Comparison of ENCODE assay signal across 8 cellular contexts in genomic region chr1:42035205-42035829, GRCh38.
DNase-seq lines count a peak whose midpoint lies in the region; ATAC-seq, FAIRE-seq and TF ChIP-seq lines count a peak whose summit lies in the region.

No MANE protein-coding gene starts in this region.

- intact Hi-C loops in HepG2 (cut with micrococcal nuclease; ENCODE audit: unreplicated experiment): no loop called here

- H3K4me1 ChIP-seq in HepG2 (ENCODE audit: insufficient read depth, low read length): peaks cover 12% of the 10 kb centered on the region

- TF ChIP-seq RAD21 in HepG2 (CRISPR knock-in tag; IDR thresholded peaks at IDR 0.05): no peak

- H3K79me2 ChIP-seq in HepG2 (ENCODE audit: insufficient read depth, low read length): no peaks in the 10 kb centered on the region

- H4K20me1 ChIP-seq in HepG2 (ENCODE audit: insufficient read depth, low read length): no peaks in the 10 kb centered on the region

- CTCF ChIA-PET in HepG2 (lab: Yijun Ruan, JAX; ENCODE audit: low intra/inter-chr PET ratio, low total read pairs): no interaction called here

- H3K4me2 ChIP-seq in HepG2 (ENCODE audit: low read depth, low read length): peak overlapping the region; percentile 88

- peaks cover 2 to 30% of the 10 kb centered on the region in 2 experiments; a peak in 4 of 5 replicates for H3K27me3 ChIP-seq in HepG2 (ENCODE audit: control insufficient read depth in 1 of 2, insufficient read depth in 2 of 2, low read length in 2 of 2)

- POLR2A ChIA-PET in HepG2 (lab: Yijun Ruan, JAX): no interaction called here

- no peak overlapping the region for H3K9ac ChIP-seq in SK-N-MC (ENCODE audit: insufficient read length)
- no peak overlapping the region for H3K9ac ChIP-seq in HepG2 (ENCODE audit: insufficient read depth, low read depth, low read length)

- peak; percentile 28; the same call in 1 of the 2 replicates for TF ChIP-seq CTCF in HepG2 (CRISPR knock-in tag; IDR thresholded peaks at IDR 0.05)

- H3K9me3 ChIP-seq in KOPT-K1 (ENCODE audit: insufficient read depth, low read length, poor library complexity, severe bottlenecking) (no peaks in the 10 kb centered on the region), SK-N-MC (ENCODE audit: low read depth, low read length) (no peaks in the 10 kb centered on the region), HepG2 (ENCODE audit: low read length) (no peaks in the 10 kb centered on the region)

- TF ChIP-seq POLR2A in H54 (IDR thresholded peaks at IDR 0.05; ENCODE audit: low read depth, low read length) (no peak), HepG2 (IDR thresholded peaks at IDR 0.05; ENCODE audit: insufficient read depth in 1 of 2, low read depth in 2 of 2, low read length in 2 of 2) (no peak)

- H3K36me3 ChIP-seq in KOPT-K1 (ENCODE audit: insufficient read depth, low read length) (no peaks in the 10 kb centered on the region), SK-N-MC (ENCODE audit: insufficient read depth, low read length) (no peaks in the 10 kb centered on the region), HepG2 (replicated peaks in 1 of 2; ENCODE audit: control insufficient read depth in 1 of 2, insufficient read depth in 2 of 2, low read length in 2 of 2) (no peaks in the 10 kb centered on the region)

- peak overlapping the region; percentile 73 for H3K27ac ChIP-seq in KOPT-K1 (ENCODE audit: low read depth, low read length, poor library complexity, severe bottlenecking)
- H3K27ac ChIP-seq in SK-N-MC: no peak overlapping the region
- peak overlapping the region; percentile 34 for H3K27ac ChIP-seq in cingulate gyrus (ENCODE audit: low read depth, low read length)
- H3K27ac ChIP-seq in HepG2 (ENCODE audit: extremely low read length, insufficient read depth, low read length): no peak overlapping the region

- DNase-seq in activated gamma-delta T cell (lab: John Stamatoyannopoulos, UW) (peak; percentile 76), activated gamma-delta T cell treated with Interleukin-2 at 50 U/mL for 16 hours (no peak), H54 (ENCODE audit: insufficient read length, low spot score) (peak; percentile 82), SK-N-MC (ENCODE audit: low read depth, low spot score) (no peak), HepG2 (ENCODE audit: low spot score) (no peak)
- DNase-seq in stimulated activated CD4-positive, alpha-beta T cell treated with anti-CD3 and anti-CD28 coated beads, TNF-alpha, amount 100 ng/mL, for 24 hours (ENCODE audit: low read depth in 3 of 3): peak; percentile 17 to 48 (median 17)

- TF ChIP-seq EP300 in HepG2 (IDR thresholded peaks at IDR 0.05; ENCODE audit: low read depth in 2 of 2, low read length in 2 of 2) (no peak), HepG2 (CRISPR knock-in tag; IDR thresholded peaks at IDR 0.05; ENCODE audit: borderline replicate concordance) (no peak)

- ATAC-seq in HepG2: peak; percentile 71

- FAIRE-seq in H54 (lab: Jason Lieb, UNC): no peak
- FAIRE-seq in HepG2 (lab: Jason Lieb, UNC): no peak

- in situ Hi-C loops in HepG2 (cut with HindIII; ENCODE audit: extremely low pct_ligation_motif_present, low pct_unique_long_range_greater_than_20kb): no loop called here

- H3K4me3 ChIP-seq in SK-N-MC: peak overlapping the region; percentile 76
- H3K4me3 ChIP-seq in HepG2 (replicated peaks in 1 of 3; ENCODE audit: insufficient read depth in 1 of 3, low read depth in 2 of 3, low read length in 3 of 3): peak overlapping the region; percentile 66 to 79 (median 70)

- no TSS peak for BruUV-seq in HepG2 (replicated peaks; lab: Mats Ljungman, UMichigan)

- WGBS in HepG2 (ENCODE audit: low lambda C conversion rate): 14% methylated on average over 1 of the region's 66 CpGs

- H2AFZ ChIP-seq in HepG2 (ENCODE audit: low read length): no peak overlapping the region

TF ChIP-seq in HepG2, 621 proteins besides CTCF, POLR2A, EP300 and RAD21 (continues in another document):
- TF ChIP-seq PATZ1 (CRISPR knock-in tag; IDR thresholded peaks at IDR 0.05) (peak; percentile 81), HIVEP1 (CRISPR knock-in tag; IDR thresholded peaks at IDR 0.05) (0 out of 2 replicates have a peak, but pooled peaks have one; percentile 17), MTF2 (CRISPR knock-in tag; IDR thresholded peaks at IDR 0.05; ENCODE audit: borderline replicate concordance) (0 out of 2 replicates have a peak, but pooled peaks have one; percentile 34), YEATS4 (CRISPR knock-in tag; IDR thresholded peaks at IDR 0.05; ENCODE audit: borderline replicate concordance) (0 out of 2 replicates have a peak, but pooled peaks have one; percentile 20), ZNF230 (CRISPR knock-in tag; IDR thresholded peaks at IDR 0.05) (no peak), NBN (conservative IDR thresholded peaks at IDR 0.05) (no peak), MAZ (IDR thresholded peaks at IDR 0.05; ENCODE audit: borderline replicate concordance, low read depth, low read length) (peak; percentile 33; the same call in 1 of the 2 replicates), MAZ (CRISPR knock-in tag; IDR thresholded peaks at IDR 0.05; ENCODE audit: low read depth) (no peak), HNRNPLL (IDR thresholded peaks at IDR 0.05; ENCODE audit: low read depth, low read length, poor library complexity, severe bottlenecking) (peak; percentile 25), GRHL1 (CRISPR knock-in tag; conservative IDR thresholded peaks at IDR 0.05) (no peak), ZNF687 (CRISPR knock-in tag; IDR thresholded peaks at IDR 0.05) (peak; percentile 41; the same call in 1 of the 2 replicates), HNRNPK (IDR thresholded peaks at IDR 0.05; ENCODE audit: low read depth, low read length, poor library complexity, severe bottlenecking) (peak; percentile 20)

Comparison
In these comparisons a context has a peak if more than half of its experiments do, and no peak if none do; other contexts are left out.
1. DNase-seq: peak in activated gamma-delta T cell (single experiment), H54 (single experiment) and stimulated activated CD4-positive, alpha-beta T cell treated with anti-CD3 and anti-CD28 coated beads, TNF-alpha, amount 100 ng/mL, for 24 hours (3 of 3); none in activated gamma-delta T cell treated with Interleukin-2 at 50 U/mL for 16 hours (single experiment), SK-N-MC (single experiment) and HepG2 (single experiment).
2. H3K27ac ChIP-seq: peak in KOPT-K1 (single experiment) and cingulate gyrus (single experiment); none in SK-N-MC (single experiment) and HepG2 (single experiment).